14 cellular contexts compared by ENCODE assay signal in genomic region chr11:36347384-36347906, GRCh38. TPM values are rescaled to one million over a fixed set of nuclear protein-coding genes. Genes with fewer than 3 reads are reported as not detected.
DNase-seq lines count a peak whose midpoint lies in the region; ATAC-seq lines count a peak whose summit lies in the region.
"Had no signal": no experiment of that assay in that cellular context is flagged by ENCODE, and none has a peak within 500 bp of the region (broad histone marks: within the 10 kb centered on the region; RNA-seq: fewer than 3 reads in every experiment).

No MANE protein-coding gene starts in this region.

- H3K36me3 Mint-ChIP-seq in activated CD4-positive, alpha-beta T cell treated with anti-CD3 and anti-CD28 coated beads, Interleukin-2, amount 10 ng/mL, durations not matched to agents 24 days and 14 days (ENCODE audit: low read depth) = no peaks in the 10 kb centered on the region
- H3K36me3 Mint-ChIP-seq in activated CD4-positive, alpha-beta T cell treated with anti-CD3 and anti-CD28 coated beads, Interleukin-2, amount 10 ng/mL, durations not matched to agents 7 days and 5 days (ENCODE audit: low read depth) = no peaks in the 10 kb centered on the region
- no peaks in the 10 kb centered on the region for H3K36me3 Mint-ChIP-seq in activated T-helper 17 cell treated with anti-CD3 and anti-CD28 coated beads, Interleukin-2, amount 50 U/mL, for 72 hours (ENCODE audit: low read depth)
- peaks cover 6% of the 10 kb centered on the region for H3K36me3 Mint-ChIP-seq in stimulated activated effector memory CD8-positive, alpha-beta T cell treated with anti-CD3 and anti-CD28 coated beads, Interleukin-12 subunit alpha, Interleukin-12 subunit beta, amount 100 ng/mL, for 72 hours

- H3K27me3 Mint-ChIP-seq in activated CD4-positive, alpha-beta T cell treated with anti-CD3 and anti-CD28 coated beads, Interleukin-2, amount 10 ng/mL, durations not matched to agents 24 days and 14 days = peaks cover 17% of the 10 kb centered on the region
- H3K27me3 Mint-ChIP-seq in activated CD4-positive, alpha-beta T cell treated with anti-CD3 and anti-CD28 coated beads, Interleukin-2, amount 10 ng/mL, durations not matched to agents 7 days and 5 days = peaks cover 26% of the 10 kb centered on the region
- peaks cover 19% of the 10 kb centered on the region for H3K27me3 Mint-ChIP-seq in activated T-helper 17 cell treated with anti-CD3 and anti-CD28 coated beads, Interleukin-2, amount 50 U/mL, for 72 hours

- peaks cover 31% of the 10 kb centered on the region for H3K4me1 Mint-ChIP-seq in activated CD4-positive, alpha-beta T cell treated with anti-CD3 and anti-CD28 coated beads, Interleukin-2, amount 10 ng/mL, durations not matched to agents 24 days and 14 days
- H3K4me1 Mint-ChIP-seq in activated CD4-positive, alpha-beta T cell treated with anti-CD3 and anti-CD28 coated beads, Interleukin-2, amount 10 ng/mL, durations not matched to agents 7 days and 5 days = peaks cover 20% of the 10 kb centered on the region
- H3K4me1 Mint-ChIP-seq in activated T-helper 17 cell treated with anti-CD3 and anti-CD28 coated beads, Interleukin-2, amount 50 U/mL, for 72 hours = peaks cover 17% of the 10 kb centered on the region
- peaks cover 28% of the 10 kb centered on the region for H3K4me1 Mint-ChIP-seq in stimulated activated effector memory CD8-positive, alpha-beta T cell treated with anti-CD3 and anti-CD28 coated beads, Interleukin-12 subunit alpha, Interleukin-12 subunit beta, amount 100 ng/mL, for 72 hours

- intact Hi-C loops in activated CD4-positive, alpha-beta T cell treated with anti-CD3 and anti-CD28 coated beads, Interleukin-2, amount 10 ng/mL, durations not matched to agents 24 days and 14 days (cut with micrococcal nuclease) = no loop called here

- peak overlapping the region; percentile 36 for H3K27ac Mint-ChIP-seq in activated CD4-positive, alpha-beta T cell treated with anti-CD3 and anti-CD28 coated beads, Interleukin-2, amount 10 ng/mL, durations not matched to agents 24 days and 14 days
- no peak overlapping the region for H3K27ac Mint-ChIP-seq in activated CD4-positive, alpha-beta T cell treated with anti-CD3 and anti-CD28 coated beads, Interleukin-2, amount 10 ng/mL, durations not matched to agents 7 days and 5 days
- H3K27ac Mint-ChIP-seq in activated T-helper 17 cell treated with anti-CD3 and anti-CD28 coated beads, Interleukin-2, amount 50 U/mL, for 72 hours = peak overlapping the region; percentile 51
- H3K27ac Mint-ChIP-seq in stimulated activated effector memory CD8-positive, alpha-beta T cell treated with anti-CD3 and anti-CD28 coated beads, Interleukin-12 subunit alpha, Interleukin-12 subunit beta, amount 100 ng/mL, for 72 hours = no peak overlapping the region

- ATAC-seq in HG02610 (IDR thresholded peaks at IDR 0.05; ENCODE audit: unreplicated experiment) = peak; percentile 84
- ATAC-seq in activated T-helper 17 cell treated with anti-CD3 and anti-CD28 coated beads, Interleukin-2, amount 50 U/mL, for 72 hours (replicated peaks) = peak; percentile 68
- ATAC-seq in stimulated activated effector memory CD8-positive, alpha-beta T cell treated with anti-CD3 and anti-CD28 coated beads, Interleukin-12 subunit alpha, Interleukin-12 subunit beta, amount 100 ng/mL, for 72 hours = peak; percentile 61
- ATAC-seq in GM18511 (IDR thresholded peaks at IDR 0.05; ENCODE audit: unreplicated experiment) = no peak

- POLR2A ChIA-PET in activated CD4-positive, alpha-beta T cell treated with anti-CD3 and anti-CD28 coated beads, Interleukin-2, amount 10 ng/mL, durations not matched to agents 7 days and 5 days (lab: Charles Lee) = no interaction called here

- DNase-seq in activated CD4-positive, alpha-beta T cell treated with anti-CD3 and anti-CD28 coated beads, Interleukin-2, amount 10 ng/mL, durations not matched to agents 24 days and 14 days = no peak
- DNase-seq in activated CD4-positive, alpha-beta T cell treated with anti-CD3 and anti-CD28 coated beads, Interleukin-2, amount 10 ng/mL, durations not matched to agents 7 days and 5 days = no peak
- no peak for DNase-seq in stimulated activated effector memory CD8-positive, alpha-beta T cell treated with anti-CD3 and anti-CD28 coated beads, Interleukin-12 subunit alpha, Interleukin-12 subunit beta, amount 100 ng/mL, for 72 hours (ENCODE audit: low spot score in 2 of 2)
- no peak for DNase-seq in HuH-7 (ENCODE audit: low spot score)
- no peak for DNase-seq in D341Med (ENCODE audit: low spot score)
- DNase-seq: C1 segment of cervical spinal cord, KBM-7, NCI-H1092, NCI-H2107, NCI-H446, PC-9 had no signal

- CTCF ChIA-PET in activated CD4-positive, alpha-beta T cell treated with anti-CD3 and anti-CD28 coated beads, Interleukin-2, amount 10 ng/mL, durations not matched to agents 7 days and 5 days (lab: Charles Lee) = no interaction called here

- no peak overlapping the region for H3K4me3 Mint-ChIP-seq in activated CD4-positive, alpha-beta T cell treated with anti-CD3 and anti-CD28 coated beads, Interleukin-2, amount 10 ng/mL, durations not matched to agents 24 days and 14 days
- no peak overlapping the region for H3K4me3 Mint-ChIP-seq in activated CD4-positive, alpha-beta T cell treated with anti-CD3 and anti-CD28 coated beads, Interleukin-2, amount 10 ng/mL, durations not matched to agents 7 days and 5 days
- H3K4me3 Mint-ChIP-seq in activated T-helper 17 cell treated with anti-CD3 and anti-CD28 coated beads, Interleukin-2, amount 50 U/mL, for 72 hours = peak overlapping the region; percentile 37
- peak overlapping the region; percentile 9 for H3K4me3 Mint-ChIP-seq in stimulated activated effector memory CD8-positive, alpha-beta T cell treated with anti-CD3 and anti-CD28 coated beads, Interleukin-12 subunit alpha, Interleukin-12 subunit beta, amount 100 ng/mL, for 72 hours

- H3K9me3 Mint-ChIP-seq in activated CD4-positive, alpha-beta T cell treated with anti-CD3 and anti-CD28 coated beads, Interleukin-2, amount 10 ng/mL, durations not matched to agents 24 days and 14 days = no peaks in the 10 kb centered on the region
- H3K9me3 Mint-ChIP-seq in activated CD4-positive, alpha-beta T cell treated with anti-CD3 and anti-CD28 coated beads, Interleukin-2, amount 10 ng/mL, durations not matched to agents 7 days and 5 days = no peaks in the 10 kb centered on the region
- no peaks in the 10 kb centered on the region for H3K9me3 Mint-ChIP-seq in activated T-helper 17 cell treated with anti-CD3 and anti-CD28 coated beads, Interleukin-2, amount 50 U/mL, for 72 hours
- H3K9me3 Mint-ChIP-seq in stimulated activated effector memory CD8-positive, alpha-beta T cell treated with anti-CD3 and anti-CD28 coated beads, Interleukin-12 subunit alpha, Interleukin-12 subunit beta, amount 100 ng/mL, for 72 hours = no peaks in the 10 kb centered on the region

RNA-seq across cellular contexts. Expression of gene PRR5L, which starts 51.4 kb away (rescaled TPM):
- 52.3 and 54.5 TPM in 2 replicates for total RNA-seq in activated CD4-positive, alpha-beta T cell treated with anti-CD3 and anti-CD28 coated beads, Interleukin-2, amount 10 ng/mL, durations not matched to agents 24 days and 14 days
- total RNA-seq in activated CD4-positive, alpha-beta T cell treated with anti-CD3 and anti-CD28 coated beads, Interleukin-2, amount 10 ng/mL, durations not matched to agents 7 days and 5 days = 1 to 10 TPM; 6.9 to 7.3 TPM
- total RNA-seq in activated T-helper 17 cell treated with anti-CD3 and anti-CD28 coated beads, Interleukin-2, amount 50 U/mL, for 72 hours = 10 to 100 TPM; 10.0 to 10.6 TPM

RNA-seq across cellular contexts. Expression of gene COMMD9, which starts 58.2 kb away (rescaled TPM):
- 39.0 and 42.3 TPM in 2 replicates for total RNA-seq in activated CD4-positive, alpha-beta T cell treated with anti-CD3 and anti-CD28 coated beads, Interleukin-2, amount 10 ng/mL, durations not matched to agents 24 days and 14 days
- total RNA-seq in activated CD4-positive, alpha-beta T cell treated with anti-CD3 and anti-CD28 coated beads, Interleukin-2, amount 10 ng/mL, durations not matched to agents 7 days and 5 days = 10 to 100 TPM; 47.1 to 52.8 TPM
- total RNA-seq in activated T-helper 17 cell treated with anti-CD3 and anti-CD28 coated beads, Interleukin-2, amount 50 U/mL, for 72 hours = 10 to 100 TPM; 38.3 to 58.5 TPM

Comparison
In these comparisons a context has a peak if more than half of its experiments do, and no peak if none do; other contexts are left out.
1. H3K27ac Mint-ChIP-seq: peak in activated CD4-positive, alpha-beta T cell treated with anti-CD3 and anti-CD28 coated beads, Interleukin-2, amount 10 ng/mL, durations not matched to agents 24 days and 14 days (single experiment) and activated T-helper 17 cell treated with anti-CD3 and anti-CD28 coated beads, Interleukin-2, amount 50 U/mL, for 72 hours (single experiment); none in activated CD4-positive, alpha-beta T cell treated with anti-CD3 and anti-CD28 coated beads, Interleukin-2, amount 10 ng/mL, durations not matched to agents 7 days and 5 days (single experiment) and stimulated activated effector memory CD8-positive, alpha-beta T cell treated with anti-CD3 and anti-CD28 coated beads, Interleukin-12 subunit alpha, Interleukin-12 subunit beta, amount 100 ng/mL, for 72 hours (single experiment).
2. H3K4me3 Mint-ChIP-seq: peak in activated T-helper 17 cell treated with anti-CD3 and anti-CD28 coated beads, Interleukin-2, amount 50 U/mL, for 72 hours (single experiment) and stimulated activated effector memory CD8-positive, alpha-beta T cell treated with anti-CD3 and anti-CD28 coated beads, Interleukin-12 subunit alpha, Interleukin-12 subunit beta, amount 100 ng/mL, for 72 hours (single experiment); none in activated CD4-positive, alpha-beta T cell treated with anti-CD3 and anti-CD28 coated beads, Interleukin-2, amount 10 ng/mL, durations not matched to agents 24 days and 14 days (single experiment) and activated CD4-positive, alpha-beta T cell treated with anti-CD3 and anti-CD28 coated beads, Interleukin-2, amount 10 ng/mL, durations not matched to agents 7 days and 5 days (single experiment).